ENCODE assay signal across 8 cellular contexts in the genomic region with DNA sequence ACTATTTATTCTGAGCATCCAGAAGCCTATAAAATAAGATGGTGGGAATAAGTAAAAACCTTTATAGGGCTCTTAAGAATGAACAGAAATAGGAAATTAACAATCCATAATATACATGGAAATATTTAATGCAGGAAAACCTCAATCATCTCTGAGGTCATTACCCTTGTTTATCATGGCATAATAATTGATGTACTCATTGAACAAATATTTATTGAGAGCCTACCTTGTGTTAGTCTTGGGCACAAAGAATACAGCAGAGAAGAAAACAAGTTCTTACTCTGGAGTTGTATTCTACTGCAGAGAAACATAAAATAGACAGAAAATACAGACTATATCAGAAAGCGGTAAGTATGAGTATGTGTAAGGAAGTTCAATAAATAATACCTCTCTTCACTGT.
"Had no signal": no experiment of that assay in that cellular context is flagged by ENCODE, and none has a peak within 500 bp of the region (broad histone marks: within the 10 kb centered on the region; RNA-seq: fewer than 3 reads in every experiment).

No MANE protein-coding gene starts in this region.

- ATAC-seq: HepG2, K562 had no signal

- DNase-seq: IMR-90, KBM-7, KG1 had no signal

- H3K9ac ChIP-seq: KMS-11 had no signal

- H3K27ac ChIP-seq: HL-60, KMS-11 had no signal

- FAIRE-seq: HepG2, HTR-8/SVneo, K562 had no signal

- H3K4me2 ChIP-seq: KMS-11 had no signal

- H3K4me3 ChIP-seq: K562 had no signal
